8 cellular contexts compared by ENCODE assay signal in genomic region chr6:43427406-43428111, GRCh38. TPM values are rescaled to one million over a fixed set of nuclear protein-coding genes. Genes with fewer than 3 reads are reported as not detected.
DNase-seq lines count a peak whose midpoint lies in the region; ATAC-seq and TF ChIP-seq lines count a peak whose summit lies in the region.

A gene with protein sequence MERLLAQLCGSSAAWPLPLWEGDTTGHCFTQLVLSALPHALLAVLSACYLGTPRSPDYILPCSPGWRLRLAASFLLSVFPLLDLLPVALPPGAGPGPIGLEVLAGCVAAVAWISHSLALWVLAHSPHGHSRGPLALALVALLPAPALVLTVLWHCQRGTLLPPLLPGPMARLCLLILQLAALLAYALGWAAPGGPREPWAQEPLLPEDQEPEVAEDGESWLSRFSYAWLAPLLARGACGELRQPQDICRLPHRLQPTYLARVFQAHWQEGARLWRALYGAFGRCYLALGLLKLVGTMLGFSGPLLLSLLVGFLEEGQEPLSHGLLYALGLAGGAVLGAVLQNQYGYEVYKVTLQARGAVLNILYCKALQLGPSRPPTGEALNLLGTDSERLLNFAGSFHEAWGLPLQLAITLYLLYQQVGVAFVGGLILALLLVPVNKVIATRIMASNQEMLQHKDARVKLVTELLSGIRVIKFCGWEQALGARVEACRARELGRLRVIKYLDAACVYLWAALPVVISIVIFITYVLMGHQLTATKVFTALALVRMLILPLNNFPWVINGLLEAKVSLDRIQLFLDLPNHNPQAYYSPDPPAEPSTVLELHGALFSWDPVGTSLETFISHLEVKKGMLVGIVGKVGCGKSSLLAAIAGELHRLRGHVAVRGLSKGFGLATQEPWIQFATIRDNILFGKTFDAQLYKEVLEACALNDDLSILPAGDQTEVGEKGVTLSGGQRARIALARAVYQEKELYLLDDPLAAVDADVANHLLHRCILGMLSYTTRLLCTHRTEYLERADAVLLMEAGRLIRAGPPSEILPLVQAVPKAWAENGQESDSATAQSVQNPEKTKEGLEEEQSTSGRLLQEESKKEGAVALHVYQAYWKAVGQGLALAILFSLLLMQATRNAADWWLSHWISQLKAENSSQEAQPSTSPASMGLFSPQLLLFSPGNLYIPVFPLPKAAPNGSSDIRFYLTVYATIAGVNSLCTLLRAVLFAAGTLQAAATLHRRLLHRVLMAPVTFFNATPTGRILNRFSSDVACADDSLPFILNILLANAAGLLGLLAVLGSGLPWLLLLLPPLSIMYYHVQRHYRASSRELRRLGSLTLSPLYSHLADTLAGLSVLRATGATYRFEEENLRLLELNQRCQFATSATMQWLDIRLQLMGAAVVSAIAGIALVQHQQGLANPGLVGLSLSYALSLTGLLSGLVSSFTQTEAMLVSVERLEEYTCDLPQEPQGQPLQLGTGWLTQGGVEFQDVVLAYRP (N-terminal part only) (plus strand): TSS chr6:43427541. CDS start chr6:43427979, 438 bp downstream.

- no peaks in the 10 kb centered on the region for H3K27me3 ChIP-seq in spleen (replicated peaks in 1 of 7)

- DNase-seq in AG09319 (ENCODE audit: extremely low read depth, low read depth) (peak; percentile 87), NCI-H345 (lab: John Stamatoyannopoulos, UW) (peak; percentile 94), activated B cell treated with CpG ODN at 0.5 μM for 24 hours (peak; percentile 90), caudate nucleus (lab: John Stamatoyannopoulos, UW) (peak; percentile 26 to 97 (median 88)), inferior parietal cortex (ENCODE audit: extremely low spot score) (peak; percentile 96), spleen (peak; percentile 99)

- no peaks in the 10 kb centered on the region for H3K27me3 Mint-ChIP-seq in activated B cell treated with CpG ODN at 0.5 μM for 24 hours

- POLR2A ChIA-PET in activated B cell treated with CpG ODN at 0.5 μM for 24 hours (lab: Charles Lee), result interaction anchor here (0.6 to 2.6 kb wide), 32 partner anchors 9 to 1694 kb away, joined by 3 to 26 read pairs (median 4); partner anchors contain the start of genes CNPY3, CRIP3, CUL7 and DLK2

- H3K36me3 ChIP-seq in spleen, result peaks cover 0 to 19% (median 7%) of the 10 kb centered on the region in 6 donors

- peak within 1 kb of the TSS; percentile 95 for H3K27ac Mint-ChIP-seq in activated B cell treated with CpG ODN at 0.5 μM for 24 hours

- peaks cover 13% of the 10 kb centered on the region for H3K36me3 Mint-ChIP-seq in activated B cell treated with CpG ODN at 0.5 μM for 24 hours (ENCODE audit: low read depth)

- intact Hi-C loops in activated B cell treated with CpG ODN at 0.5 μM for 24 hours (cut with micrococcal nuclease) (loop anchor here (1.0 to 2.0 kb wide), 8 partner anchors 27 to 257 kb away; partner anchors contain the start of genes DLK2, GTPBP2, POLH and SRF), spleen (cut with DNase I; ENCODE audit: low total_unique reads) (no loop called here)

- H3K4me3 ChIP-seq in spleen, result peak within 1 kb of the TSS; percentile 62 to 97 (median 84)

- H3K4me1 ChIP-seq in spleen, result peaks cover 10 to 40% (median 28%) of the 10 kb centered on the region in 6 donors

- TF ChIP-seq POLR2A in GM18951 (IDR thresholded peaks at IDR 0.05; ENCODE audit: extremely low read depth, insufficient read depth, insufficient read length), result peak; percentile 76
- peak in 1 of 3 donors; percentile 15 for TF ChIP-seq POLR2A in spleen (IDR thresholded peaks at IDR 0.05)

- peaks cover 20% of the 10 kb centered on the region for H3K4me1 Mint-ChIP-seq in activated B cell treated with CpG ODN at 0.5 μM for 24 hours

- in situ Hi-C loops in GM18951 (cut with MboI; ENCODE audit: low sequenced_read_pairs, unreplicated experiment), result no loop called here

- CTCF ChIA-PET in activated B cell treated with CpG ODN at 0.5 μM for 24 hours (lab: Charles Lee), result interaction anchor here (0.6 to 2.1 kb wide), 6 partner anchors 30 to 680 kb away, joined by 3 to 9 read pairs (median 4); partner anchors contain the start of genes CRIP3 and DNPH1

- H3K27ac ChIP-seq in caudate nucleus (ENCODE audit: low read depth, low read length) (peak within 1 kb of the TSS; percentile 72), spleen (peak within 1 kb of the TSS; percentile 82 to 96 (median 88))

- no peaks in the 10 kb centered on the region for H3K9me3 Mint-ChIP-seq in activated B cell treated with CpG ODN at 0.5 μM for 24 hours

- peak within 1 kb of the TSS; percentile 95 for H3K4me3 Mint-ChIP-seq in activated B cell treated with CpG ODN at 0.5 μM for 24 hours

- WGBS in spleen, 5 donors, result 0% methylated on average over 34 to 49 of the region's 49 CpGs

- peak; percentile 84 for ATAC-seq in HG03196 (IDR thresholded peaks at IDR 0.05; ENCODE audit: unreplicated experiment)
- peak; percentile 93 for ATAC-seq in activated B cell treated with CpG ODN at 0.5 μM for 24 hours (ENCODE audit: low read depth)

- H3K9me3 ChIP-seq in spleen, result no peaks in the 10 kb centered on the region

- peak; percentile 47 for TF ChIP-seq CTCF in AG09319 (IDR thresholded peaks at IDR 0.05; ENCODE audit: low read depth, low read length)
- no peak for TF ChIP-seq CTCF in activated B cell treated with CpG ODN at 0.5 μM for 24 hours (IDR thresholded peaks at IDR 0.05)
- peak in 10 of 11 experiments; percentile 50 to 78 (median 67) for TF ChIP-seq CTCF in spleen (IDR thresholded peaks at IDR 0.05 in 8 of 11, conservative IDR thresholded peaks at IDR 0.05 in 3 of 11)

RNA-seq across cellular contexts. Expression of the gene that starts here (rescaled TPM):
- total RNA-seq in activated B cell treated with CpG ODN at 0.5 μM for 24 hours (59.5 and 74.6 TPM in 2 replicates), spleen (10 to 100 TPM; 19.4 to 52.6 (median 35.0) TPM)
- 10 to 100 TPM; 13.1 to 28.6 (median 28.5) TPM for polyA plus RNA-seq in spleen

Comparison
In these comparisons a context has a peak if more than half of its experiments do, and no peak if none do; other contexts are left out.
1. Peak in every context shown above with its lines: DNase-seq, ATAC-seq, H3K4me3 ChIP-seq and H3K27ac ChIP-seq.